ENCODE assay signal across 19 cellular contexts in genomic region chrX:129798888-129799287, GRCh38. TPM values are rescaled to one million over a fixed set of nuclear protein-coding genes. Genes with fewer than 3 reads are reported as not detected.
DNase-seq lines count a peak whose midpoint lies in the region; ATAC-seq and TF ChIP-seq lines count a peak whose summit lies in the region.
"Had no signal": no experiment of that assay in that cellular context is flagged by ENCODE, and none has a peak within 500 bp of the region (broad histone marks: within the 10 kb centered on the region; RNA-seq: fewer than 3 reads in every experiment).

No MANE protein-coding gene starts in this region.

- H4K20me1 ChIP-seq in GM23248 (ENCODE audit: insufficient read depth), result no peaks in the 10 kb centered on the region

- H3K27ac ChIP-seq in GM23248, result no peak overlapping the region
- H3K27ac ChIP-seq: left lung had no signal

- H3K36me3 ChIP-seq in GM23248 (ENCODE audit: low read depth), result no peaks in the 10 kb centered on the region
- H3K36me3 ChIP-seq in Caco-2 (ENCODE audit: control insufficient read depth, insufficient read depth, low read length), result no peaks in the 10 kb centered on the region

- DNase-seq in GM23248 (peak; percentile 7), T-cell (no peak), GM13977 (ENCODE audit: low spot score) (no peak), Caco-2 (no peak)
- DNase-seq in stimulated activated CD4-positive, alpha-beta T cell treated with anti-CD3 and anti-CD28 coated beads, Interleukin-2, amount 100 ng/mL, for 24 hours, result peak; percentile 50 to 51
- DNase-seq: activated gamma-delta T cell, erythroblast, GDM1, GOT3, hippocampal formation, KBM-7, left lung, NCI-H187 treated with DMSO at 0.1 percent for 48 hours, NCI-H748 treated with DMSO at 0.1 percent for 48 hours, substantia nigra had no signal

- H3K27me3 Mint-ChIP-seq in T-cell (peaks cover 0 to 7% of the 10 kb centered on the region in 2 donors), Caco-2 (ENCODE audit: insufficient read depth, unreplicated experiment) (no peaks in the 10 kb centered on the region)
- H3K27me3 Mint-ChIP-seq in activated naive CD8-positive, alpha-beta T cell, result no peaks in the 10 kb centered on the region
- H3K27me3 Mint-ChIP-seq: central memory CD8-positive, alpha-beta T cell had no signal

- TF ChIP-seq CTCF in GM13977 (IDR thresholded peaks at IDR 0.05; ENCODE audit: extremely low read depth, insufficient read depth, missing control alignments) (no peak), Caco-2 (IDR thresholded peaks at IDR 0.05; ENCODE audit: insufficient read depth in 1 of 2, low read depth in 1 of 2, low read length in 1 of 2, severe bottlenecking in 1 of 2, unreplicated experiment in 1 of 2) (no peak)

- H3K36me3 Mint-ChIP-seq in T-cell (peaks cover 3% of the 10 kb centered on the region), Caco-2 (ENCODE audit: insufficient read depth, unreplicated experiment) (peaks cover 5% of the 10 kb centered on the region)
- peaks cover 1% of the 10 kb centered on the region for H3K36me3 Mint-ChIP-seq in activated naive CD8-positive, alpha-beta T cell

- H3K4me1 Mint-ChIP-seq in T-cell (peaks cover 19 to 25% (median 20%) of the 10 kb centered on the region in 3 donors), Caco-2 (ENCODE audit: low read depth, unreplicated experiment) (no peaks in the 10 kb centered on the region)
- H3K4me1 Mint-ChIP-seq in activated naive CD8-positive, alpha-beta T cell (ENCODE audit: low read depth), result peaks cover 26% of the 10 kb centered on the region

- H2AFZ ChIP-seq in GM23248, result no peak overlapping the region

- POLR2A ChIA-PET in T-cell (lab: Charles Lee), result interaction anchor here in 1 of 2 donors (0.5 to 1.0 kb wide), 2 partner anchors 15 to 22 kb away, joined by 3 to 5 read pairs; no protein-coding TSS in a partner anchor
- POLR2A ChIA-PET in Caco-2 (lab: Charles Lee), result no interaction called here

- BruUV-seq in Caco-2 (replicated peaks; lab: Mats Ljungman, UMichigan), result no TSS peak

- H3K4me3 ChIP-seq in GM23248, result no peak overlapping the region
- H3K4me3 ChIP-seq in Caco-2 (ENCODE audit: low read depth, low read length), result no peak overlapping the region
- H3K4me3 ChIP-seq: left lung had no signal

- H3K4me3 Mint-ChIP-seq in T-cell (no peak overlapping the region), Caco-2 (ENCODE audit: unreplicated experiment) (no peak overlapping the region)
- H3K4me3 Mint-ChIP-seq in activated naive CD8-positive, alpha-beta T cell, result no peak overlapping the region
- H3K4me3 Mint-ChIP-seq: central memory CD8-positive, alpha-beta T cell had no signal

- CTCF ChIA-PET in T-cell (lab: Charles Lee) (no interaction called here), Caco-2 (lab: Charles Lee) (no interaction called here)

- H3K9me3 Mint-ChIP-seq in T-cell (no peaks in the 10 kb centered on the region), Caco-2 (ENCODE audit: unreplicated experiment) (no peaks in the 10 kb centered on the region)
- no peaks in the 10 kb centered on the region for H3K9me3 Mint-ChIP-seq in activated naive CD8-positive, alpha-beta T cell (ENCODE audit: low read depth)
- H3K9me3 Mint-ChIP-seq: central memory CD8-positive, alpha-beta T cell had no signal

- in situ Hi-C loops in GM23248 (cut with MboI), result no loop called here
- in situ Hi-C loops in GM13977 (cut with MboI; ENCODE audit: low pct_unique_long_range_greater_than_20kb, low sequenced_read_pairs, unreplicated experiment), result no loop called here

- no peaks in the 10 kb centered on the region for H3F3A ChIP-seq in GM23248 (ENCODE audit: insufficient read depth)

- intact Hi-C loops in Caco-2 (cut with micrococcal nuclease; ENCODE audit: unreplicated experiment), result no loop called here

- H3K4me1 ChIP-seq in GM23248 (ENCODE audit: insufficient read depth) (no peaks in the 10 kb centered on the region), Caco-2 (no peaks in the 10 kb centered on the region)
- H3K4me1 ChIP-seq: left lung had no signal

- H3K27ac Mint-ChIP-seq in T-cell (peak overlapping the region; percentile 66 to 81), Caco-2 (ENCODE audit: unreplicated experiment) (no peak overlapping the region)
- peak overlapping the region; percentile 75 for H3K27ac Mint-ChIP-seq in activated naive CD8-positive, alpha-beta T cell

- H3K9ac ChIP-seq in GM23248, result no peak overlapping the region

- no peaks in the 10 kb centered on the region for H3K79me2 ChIP-seq in GM23248 (ENCODE audit: insufficient read depth)

- ATAC-seq in T-cell (replicated peaks in 1 of 4) (peak in 3 of 4 experiments; percentile 48 to 52 (median 52)), HG02759 (IDR thresholded peaks at IDR 0.05; ENCODE audit: unreplicated experiment) (no peak)
- ATAC-seq: left lung had no signal

- H3K27me3 ChIP-seq in GM23248 (replicated peaks; ENCODE audit: insufficient read depth) (no peaks in the 10 kb centered on the region), Caco-2 (replicated peaks; ENCODE audit: control insufficient read depth, insufficient read depth, low read length) (no peaks in the 10 kb centered on the region)
- H3K27me3 ChIP-seq: left lung had no signal

- no peak overlapping the region for H3K4me2 ChIP-seq in GM23248 (ENCODE audit: unreplicated experiment)

- no peaks in the 10 kb centered on the region for H3K9me3 ChIP-seq in GM23248 (ENCODE audit: low read depth)
- no peaks in the 10 kb centered on the region for H3K9me3 ChIP-seq in Caco-2
- H3K9me3 ChIP-seq: left lung had no signal

- WGBS in GM23248 (ENCODE audit: low coverage in 1 of 2, low lambda C conversion rate in 2 of 2, missing lambda C conversion rate in 2 of 2), 2 experiments, result 89 to 96% methylated on average over 5 of the region's 5 CpGs

- H3K9me2 ChIP-seq in GM23248 (ENCODE audit: insufficient read depth), result no peaks in the 10 kb centered on the region

RNA-seq across cellular contexts. Expression of gene SASH3, which starts 19.1 kb away (rescaled TPM):
- total RNA-seq in GM23248 (2014; rRNA removed; shearing (Covaris generic)), result not detected in 2 replicates
- polyA plus RNA-seq in GM23248 (2016; fragmentation: Nextera tagmentation; extraction: Ambion mirVana), result 0.06 and 0.27 TPM in 2 replicates
- total RNA-seq in T-cell, result 100 to 1,000 TPM; 102 to 163 (median 142) TPM
- total RNA-seq in Caco-2 (2022), result not detected in 2 replicates
- total RNA-seq: myocyte had no signal

RNA-seq across cellular contexts. Expression of gene ZDHHC9, which starts 44.8 kb away (rescaled TPM):
- 27.5 and 33.5 TPM in 2 replicates for total RNA-seq in GM23248 (2014; rRNA removed; shearing (Covaris generic))
- 53.3 and 54.4 TPM in 2 replicates for polyA plus RNA-seq in GM23248 (2016; fragmentation: Nextera tagmentation; extraction: Ambion mirVana)
- total RNA-seq in T-cell, result 1 to 10 TPM; 3.3 to 7.9 (median 7.3) TPM
- 41.0 and 41.2 TPM in 2 replicates for total RNA-seq in Caco-2 (2022)

Comparison
In these comparisons a context has a peak if more than half of its experiments do, and no peak if none do; other contexts are left out.
1. DNase-seq: peak in GM23248 (single experiment) and stimulated activated CD4-positive, alpha-beta T cell treated with anti-CD3 and anti-CD28 coated beads, Interleukin-2, amount 100 ng/mL, for 24 hours (2 of 2); none in T-cell (0 of 34), GM13977 (single experiment) and Caco-2 (0 of 2).
2. RNA of gene SASH3, which starts 19.1 kb away (total RNA-seq): 102 to 163 TPM in T-cell; not detected in GM23248 and not detected in Caco-2; every median in the first group is over 100 times any median in the second.